Comparison of ENCODE assay signal across 8 cellular contexts in the genomic region with DNA sequence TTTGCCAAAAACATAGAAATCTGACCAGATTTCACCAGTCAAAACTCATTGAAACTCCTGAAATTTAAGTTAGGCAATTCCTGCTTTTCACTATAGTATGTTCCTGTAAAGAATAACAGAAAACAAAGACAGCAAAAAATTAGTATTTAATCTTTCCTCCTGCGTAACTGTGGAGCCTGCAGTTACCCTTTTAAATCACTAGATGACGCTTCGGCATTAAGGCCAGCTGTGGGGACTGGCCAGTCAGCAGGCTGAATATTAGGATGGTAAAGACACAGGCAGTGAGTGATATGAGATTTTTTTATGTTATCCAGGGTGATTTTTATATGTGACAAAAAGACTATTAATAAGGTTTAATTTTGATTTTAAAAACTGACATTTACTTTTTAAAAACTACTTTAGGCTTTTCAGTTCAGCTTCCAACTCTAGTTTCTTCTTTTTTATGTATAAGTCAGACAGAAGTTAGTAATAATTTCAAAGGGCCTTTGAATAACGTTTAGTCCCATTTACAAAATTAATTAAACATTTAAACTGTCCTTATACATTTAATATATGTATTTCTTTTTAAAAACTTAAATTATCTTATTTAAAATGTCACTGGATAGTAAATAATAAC.
A peak's percentile ranks its signal among the peaks of the same experiment; 100 is the strongest.
DNase-seq lines count a peak whose midpoint lies in the region; ATAC-seq, FAIRE-seq and TF ChIP-seq lines count a peak whose summit lies in the region.

No MANE protein-coding gene starts in this region.

- peak overlapping the region in 1 of 2 experiments; percentile 31; a peak in 1 of 4 replicates for H3K4me3 ChIP-seq in SK-N-SH (ENCODE audit: low read depth in 2 of 2, low read length in 1 of 2)
- H3K4me3 ChIP-seq in psoas muscle: no peak overlapping the region

- 16% methylated on average over 4 of the region's 4 CpGs for WGBS in SK-N-SH (ENCODE audit: low lambda C conversion rate)
- WGBS in psoas muscle, 3 donors: 49 to 57% (median 54%) methylated on average over 4 of the region's 4 CpGs

- H3K4me2 ChIP-seq in SK-N-SH: no peak overlapping the region

- CTCF ChIA-PET in SK-N-SH (lab: Yijun Ruan, JAX): interaction anchor here (0.6 to 3.1 kb wide), 25 partner anchors 9 to 639 kb away, joined by 3 to 46 read pairs (median 4); a partner anchor contains a TSS

- peak; percentile 89 for TF ChIP-seq RAD21 in SK-N-SH (IDR thresholded peaks at IDR 0.05; ENCODE audit: low read length)

- H2AFZ ChIP-seq in SK-N-SH (ENCODE audit: low read depth): no peak overlapping the region

- POLR2A ChIA-PET in SK-N-SH (lab: Yijun Ruan, JAX): no interaction called here

- H3K9me2 ChIP-seq in SK-N-SH: no peaks in the 10 kb centered on the region

- no peaks in the 10 kb centered on the region for H3F3A ChIP-seq in SK-N-SH (replicated peaks; ENCODE audit: insufficient read depth)

- FAIRE-seq in HTR-8/SVneo (lab: Jason Lieb, UNC): no peak

- no peaks in the 10 kb centered on the region; a peak in 1 of 4 replicates for H3K4me1 ChIP-seq in SK-N-SH (ENCODE audit: control insufficient read depth in 1 of 2, insufficient read depth in 2 of 2, low read depth in 1 of 2, low read length in 1 of 2)
- H3K4me1 ChIP-seq in psoas muscle: peaks cover 29% of the 10 kb centered on the region

- no peaks in the 10 kb centered on the region for H3K79me2 ChIP-seq in SK-N-SH (ENCODE audit: insufficient read depth)

- TF ChIP-seq CTCF in SK-N-SH (IDR thresholded peaks at IDR 0.05) (peak; percentile 88), psoas muscle (IDR thresholded peaks at IDR 0.05) (peak; percentile 71)

- intact Hi-C loops in psoas muscle (cut with DNase I): loop anchor here in 1 of 2 donors (10.0 kb wide), 1 partner anchor 46 kb away; no protein-coding TSS in a partner anchor

- no peaks in the 10 kb centered on the region for H3K9me3 ChIP-seq in SK-N-SH
- no peaks in the 10 kb centered on the region for H3K9me3 ChIP-seq in psoas muscle

- H4K20me1 ChIP-seq in SK-N-SH (ENCODE audit: insufficient read depth): no peaks in the 10 kb centered on the region

- H3K27ac ChIP-seq in SK-N-SH (ENCODE audit: low read depth in 2 of 2, low read length in 1 of 2): no peak overlapping the region
- no peak overlapping the region for H3K27ac ChIP-seq in psoas muscle

- ATAC-seq in psoas muscle (peak in 3 of 4 donors; percentile 65 to 76 (median 75)), HG03095 (IDR thresholded peaks at IDR 0.05; ENCODE audit: unreplicated experiment) (no peak)

- no peaks in the 10 kb centered on the region for H3K36me3 ChIP-seq in SK-N-SH (replicated peaks in 1 of 2; ENCODE audit: control insufficient read depth in 1 of 2, insufficient read depth in 2 of 2, low read length in 1 of 2)
- H3K36me3 ChIP-seq in psoas muscle (ENCODE audit: insufficient read depth in 1 of 2, low read depth in 1 of 2): no peaks in the 10 kb centered on the region

- H3K27me3 ChIP-seq in SK-N-SH (ENCODE audit: insufficient read depth) (no peaks in the 10 kb centered on the region), psoas muscle (ENCODE audit: insufficient read depth in 3 of 3, low read length in 2 of 3) (no peaks in the 10 kb centered on the region)

- no peak for TF ChIP-seq EP300 in SK-N-SH (IDR thresholded peaks at IDR 0.05; ENCODE audit: borderline replicate concordance in 1 of 2, low read depth in 1 of 2, low read length in 1 of 2)

- no peak overlapping the region for H3K9ac ChIP-seq in SK-N-SH

- DNase-seq in D341Med (ENCODE audit: low spot score) (peak; percentile 65), GM19240 (ENCODE audit: insufficient read length, low spot score) (peak; percentile 5), HTR-8/SVneo (ENCODE audit: insufficient read length, low spot score) (peak; percentile 56), SK-N-SH (peak; percentile 58), fibroblast of the conjunctiva (ENCODE audit: low read depth) (peak; percentile 33), psoas muscle (peak in 1 of 2 donors; percentile 14), NCI-H2171 treated with DMSO at 0.1 percent for 48 hours (lab: John Stamatoyannopoulos, UW) (no peak)

TF ChIP-seq in SK-N-SH, 30 proteins besides CTCF, POLR2A, EP300 and RAD21:
- TF ChIP-seq NRF1 (IDR thresholded peaks at IDR 0.05; ENCODE audit: low read depth, low read length) (0 out of 2 replicates have a peak, but pooled peaks have one; percentile 6), CHD2 (IDR thresholded peaks at IDR 0.05; ENCODE audit: low read length, partially characterized antibody) (peak; percentile 11), RFX5 (IDR thresholded peaks at IDR 0.05; ENCODE audit: low read length) (0 out of 2 replicates have a peak, but pooled peaks have one; percentile 8), SIN3A (IDR thresholded peaks at IDR 0.05; ENCODE audit: borderline replicate concordance, low read depth, low read length) (no peak), SMC3 (IDR thresholded peaks at IDR 0.05; ENCODE audit: low read depth, low read length) (peak; percentile 90)
TF ChIP-seq in SK-N-SH: peak in this region for 4.
